24 cellular contexts compared by ENCODE assay signal in genomic region chr6:168928012-168928411, GRCh38.
DNase-seq lines count a peak whose midpoint lies in the region; ATAC-seq, FAIRE-seq and TF ChIP-seq lines count a peak whose summit lies in the region.
"Had no signal": no experiment of that assay in that cellular context is flagged by ENCODE, and none has a peak within 500 bp of the region (broad histone marks: within the 10 kb centered on the region; RNA-seq: fewer than 3 reads in every experiment).

No MANE protein-coding gene starts in this region.

- no peak overlapping the region for H4K5ac ChIP-seq in H1 (ENCODE audit: insufficient read length, low read depth, low read length)

- ATAC-seq in thoracic aorta (ENCODE audit: insufficient number of reproducible peaks, low FRiP score, low read depth) (no peak), HG03025 (IDR thresholded peaks at IDR 0.05; ENCODE audit: low FRiP score, unreplicated experiment) (no peak)

- no peak overlapping the region for H2AFZ ChIP-seq in H1 (ENCODE audit: low read length)

- H3K4me2 ChIP-seq in H1 (ENCODE audit: insufficient read depth in 1 of 2, low read depth in 2 of 2, low read length in 2 of 2), result no peak overlapping the region
- H3K4me2 ChIP-seq: BLaER1 had no signal

- H3K18ac ChIP-seq in H1 (ENCODE audit: extremely low read depth, low read length), result no peak overlapping the region

- H3K4ac ChIP-seq in H1 (replicated peaks; ENCODE audit: insufficient read length, low read depth, low read length), result no peak overlapping the region

- no peak for TF ChIP-seq POLR2A in H1 (IDR thresholded peaks at IDR 0.05; ENCODE audit: control extremely low read depth in 1 of 2, low read depth in 2 of 2, low read length in 2 of 2)

- H2BK15ac ChIP-seq in H1 (ENCODE audit: low read length), result no peak overlapping the region

- H3K36me3 ChIP-seq in colonic mucosa (no peaks in the 10 kb centered on the region), H1 (ENCODE audit: control insufficient read depth in 2 of 4, insufficient read depth in 4 of 4, low read length in 3 of 4) (no peaks in the 10 kb centered on the region; a peak in 1 of 8 replicates), thoracic aorta (no peaks in the 10 kb centered on the region)
- H3K36me3 ChIP-seq: BE2C, BLaER1 had no signal

- CTCF ChIA-PET in H1 (lab: Charles Lee; ENCODE audit: partially characterized antibody), result interaction anchor here (1.4 kb wide), 1 partner anchor 16 kb away, joined by 4 read pairs; no protein-coding TSS in a partner anchor

- H3K79me2 ChIP-seq in H1 (ENCODE audit: control insufficient read depth in 1 of 2, insufficient read depth in 2 of 2, low read length in 2 of 2), result no peaks in the 10 kb centered on the region

- DNase-seq in colonic mucosa (peak; percentile 3), H1 (ENCODE audit: low read depth in 1 of 2, low spot score in 2 of 2) (no peak), osteocyte (ENCODE audit: extremely low spot score, unreplicated experiment) (peak; percentile 67), thoracic aorta (ENCODE audit: low spot score) (no peak), caudate nucleus (lab: John Stamatoyannopoulos, UW) (no peak), GM13977 (ENCODE audit: low spot score) (no peak), DMS 273 treated with DMSO at 0.1 percent for 48 hours (lab: John Stamatoyannopoulos, UW) (no peak)
- DNase-seq: 8988T; ACHN; BE2C; C1 segment of cervical spinal cord; CD4-positive, alpha-beta memory T cell; CD4-positive, CD25-positive, alpha-beta regulatory T cell; CD8-positive, alpha-beta memory T cell; COR-L47; DMS79 treated with DMSO at 0.1 percent for 48 hours; GF-D8 had no signal

- TF ChIP-seq CTCF in colonic mucosa (IDR thresholded peaks at IDR 0.05), result no peak
- no peak for TF ChIP-seq CTCF in H1 (IDR thresholded peaks at IDR 0.05; ENCODE audit: control extremely low read depth in 1 of 3, insufficient read depth in 1 of 3, low read depth in 1 of 3, low read length in 3 of 3)
- TF ChIP-seq CTCF in osteocyte (IDR thresholded peaks at IDR 0.05), result no peak
- no peak for TF ChIP-seq CTCF in thoracic aorta (IDR thresholded peaks at IDR 0.05)
- no peak for TF ChIP-seq CTCF in GM13977 (IDR thresholded peaks at IDR 0.05; ENCODE audit: extremely low read depth, insufficient read depth, missing control alignments)

- H3K4me3 ChIP-seq in colonic mucosa (no peak overlapping the region), H1 (ENCODE audit: extremely low read depth in 1 of 4, insufficient read depth in 2 of 4, low read depth in 3 of 4, low read length in 4 of 4) (no peak overlapping the region), thoracic aorta (peak overlapping the region; percentile 50)
- H3K4me3 ChIP-seq: BLaER1 had no signal

- POLR2A ChIA-PET in H1 (lab: Charles Lee; ENCODE audit: partially characterized antibody), result no interaction called here

- H4K20me1 ChIP-seq in H1 (replicated peaks in 1 of 2; ENCODE audit: control insufficient read depth in 1 of 2, insufficient read depth in 2 of 2, low read length in 2 of 2), result peaks cover 0 to 3% of the 10 kb centered on the region in 2 experiments
- H4K20me1 ChIP-seq: BLaER1 had no signal

- H4K8ac ChIP-seq in H1 (ENCODE audit: extremely low read depth, insufficient read depth, low read length), result no peak overlapping the region

- H4K91ac ChIP-seq in H1 (replicated peaks; ENCODE audit: insufficient read length, low read length), result no peak overlapping the region

- H3K27me3 ChIP-seq in colonic mucosa (no peaks in the 10 kb centered on the region), H1 (replicated peaks in 1 of 4; ENCODE audit: control insufficient read depth in 3 of 4, extremely low read depth in 1 of 4, insufficient read depth in 3 of 4, low read length in 3 of 4) (no peaks in the 10 kb centered on the region), thoracic aorta (replicated peaks; ENCODE audit: insufficient read depth) (no peaks in the 10 kb centered on the region)
- H3K27me3 ChIP-seq: BE2C, BLaER1 had no signal

- no peak overlapping the region for H2AK5ac ChIP-seq in H1 (ENCODE audit: low read depth, low read length)

- no peaks in the 10 kb centered on the region for H3K23me2 ChIP-seq in H1 (ENCODE audit: low read depth, low read length)

- H3K27ac Mint-ChIP-seq in osteocyte (ENCODE audit: unreplicated experiment), result no peak overlapping the region
- H3K27ac Mint-ChIP-seq: CD14-positive monocyte; CD4-positive, alpha-beta memory T cell; CD4-positive, CD25-positive, alpha-beta regulatory T cell had no signal

- H3K9me3 ChIP-seq in colonic mucosa, result no peaks in the 10 kb centered on the region
- H3K9me3 ChIP-seq in H1 (ENCODE audit: insufficient read depth in 2 of 2, low read depth in 1 of 2, low read length in 1 of 2), result peaks cover 16 to 30% of the 10 kb centered on the region in 2 experiments; a peak in 3 of 4 replicates
- H3K9me3 ChIP-seq in thoracic aorta, result no peaks in the 10 kb centered on the region
- H3K9me3 ChIP-seq: BE2C had no signal

- no peak overlapping the region for H3K14ac ChIP-seq in H1 (ENCODE audit: insufficient read length)

- no peak overlapping the region for H3K23ac ChIP-seq in H1 (ENCODE audit: insufficient read length)

- H3K56ac ChIP-seq in H1 (replicated peaks; ENCODE audit: insufficient read length, low read depth, low read length), result no peak overlapping the region

- no peaks in the 10 kb centered on the region for H3K4me1 ChIP-seq in colonic mucosa
- peaks cover 2 to 9% (median 5%) of the 10 kb centered on the region in 4 experiments; a peak in 5 of 7 replicates for H3K4me1 ChIP-seq in H1 (replicated peaks in 1 of 4; ENCODE audit: control insufficient read depth in 3 of 4, insufficient read depth in 4 of 4, low read length in 3 of 4)
- peaks cover 0 to 12% of the 10 kb centered on the region in 2 donors for H3K4me1 ChIP-seq in thoracic aorta (ENCODE audit: control insufficient read depth in 1 of 2, low read depth in 2 of 2)
- H3K4me1 ChIP-seq: BE2C, BLaER1 had no signal

- H3K27ac ChIP-seq in colonic mucosa, result no peak overlapping the region
- H3K27ac ChIP-seq in H1 (ENCODE audit: low read depth, low read length), result no peak overlapping the region
- peak overlapping the region in 1 of 2 donors; percentile 53 for H3K27ac ChIP-seq in thoracic aorta
- no peak overlapping the region for H3K27ac ChIP-seq in caudate nucleus (ENCODE audit: low read depth, low read length)
- H3K27ac ChIP-seq: BLaER1 had no signal

- peaks cover 12% of the 10 kb centered on the region for H3K9me3 Mint-ChIP-seq in osteocyte (ENCODE audit: unreplicated experiment)
- H3K9me3 Mint-ChIP-seq: CD8-positive, alpha-beta memory T cell had no signal

- TF ChIP-seq EP300 in H1 (IDR thresholded peaks at IDR 0.05; ENCODE audit: borderline replicate concordance in 1 of 2, low read depth in 2 of 2, low read length in 2 of 2), result no peak

- H3K79me1 ChIP-seq in H1 (ENCODE audit: low read depth, low read length), result no peaks in the 10 kb centered on the region

- H2BK12ac ChIP-seq in H1 (ENCODE audit: low read depth, low read length), result no peak overlapping the region

- H2BK20ac ChIP-seq in H1 (ENCODE audit: low read length), result 0 out of 2 replicates have a peak overlapping the region, but pooled peaks have one; percentile 6

- TF ChIP-seq RAD21 in H1 (IDR thresholded peaks at IDR 0.05 in 1 of 2, conservative IDR thresholded peaks at IDR 0.05 in 1 of 2; ENCODE audit: low read depth in 2 of 2, low read length in 2 of 2), result no peak

- no peak overlapping the region for H2BK5ac ChIP-seq in H1 (ENCODE audit: low read depth, low read length)

- intact Hi-C loops in colonic mucosa (cut with DNase I), result no loop called here

- no peak overlapping the region for H3K4me3 Mint-ChIP-seq in osteocyte (ENCODE audit: unreplicated experiment)
- H3K4me3 Mint-ChIP-seq: CD14-positive monocyte; CD4-positive, alpha-beta memory T cell; CD4-positive, CD25-positive, alpha-beta regulatory T cell; CD8-positive, alpha-beta memory T cell had no signal

- no peak for FAIRE-seq in H1 (lab: Jason Lieb, UNC)
- FAIRE-seq: A204.1, G401.6, GM12891, GM18507 had no signal

- H3K27me3 Mint-ChIP-seq in osteocyte (ENCODE audit: unreplicated experiment), result peaks cover 17% of the 10 kb centered on the region

- no peak overlapping the region for H3K9ac ChIP-seq in colonic mucosa (ENCODE audit: low read depth in 2 of 2, low read length in 2 of 2)
- H3K9ac ChIP-seq in H1 (replicated peaks in 1 of 4; ENCODE audit: extremely low read depth in 1 of 4, low read depth in 3 of 4, low read length in 3 of 4), result no peak overlapping the region
- H3K9ac ChIP-seq: BLaER1 had no signal

- H2BK120ac ChIP-seq in H1 (replicated peaks; ENCODE audit: low read depth, low read length), result no peak overlapping the region

- H3K36me3 Mint-ChIP-seq in osteocyte (ENCODE audit: unreplicated experiment), result no peaks in the 10 kb centered on the region
- H3K36me3 Mint-ChIP-seq: CD14-positive monocyte; CD4-positive, alpha-beta memory T cell; CD4-positive, CD25-positive, alpha-beta regulatory T cell had no signal

- 94% methylated on average over 10 of the region's 10 CpGs; no CpG with 5 or more reads in 1 of the 2 experiments for WGBS in H1 (ENCODE audit: extremely low coverage in 1 of 2, insufficient coverage in 1 of 2, insufficient read length in 1 of 2, insufficient replicate concordance in 2 of 2, low coverage in 1 of 2, low lambda C conversion rate in 2 of 2, missing lambda C conversion rate in 1 of 2), 2 experiments

- in situ Hi-C loops in GM13977 (cut with MboI; ENCODE audit: low pct_unique_long_range_greater_than_20kb, low sequenced_read_pairs, unreplicated experiment), result no loop called here

- no peaks in the 10 kb centered on the region for H3K4me1 Mint-ChIP-seq in osteocyte (ENCODE audit: unreplicated experiment)
- H3K4me1 Mint-ChIP-seq: CD14-positive monocyte; CD4-positive, alpha-beta memory T cell; CD4-positive, CD25-positive, alpha-beta regulatory T cell; CD8-positive, alpha-beta memory T cell had no signal

TF ChIP-seq in H1, 55 proteins besides CTCF, POLR2A, EP300 and RAD21 (continues in another document):
- TF ChIP-seq CBX8 (IDR thresholded peaks at IDR 0.05; ENCODE audit: borderline replicate concordance, low read depth, low read length) (no peak), SIX5 (IDR thresholded peaks at IDR 0.05; ENCODE audit: low read depth, low read length) (no peak), NRF1 (IDR thresholded peaks at IDR 0.05; ENCODE audit: low read depth, low read length) (no peak), ASH2L (IDR thresholded peaks at IDR 0.05; ENCODE audit: low read length) (no peak), CREB1 (IDR thresholded peaks at IDR 0.05) (no peak), TEAD4 (IDR thresholded peaks at IDR 0.05; ENCODE audit: low read depth, low read length) (no peak), USF2 (IDR thresholded peaks at IDR 0.05; ENCODE audit: low read length) (no peak), CHD1 (IDR thresholded peaks at IDR 0.05; ENCODE audit: low read depth, low read length) (no peak), GTF2F1 (IDR thresholded peaks at IDR 0.05; ENCODE audit: borderline replicate concordance, low read depth, low read length) (no peak)

Comparison
In these comparisons a context has a peak if more than half of its experiments do, and no peak if none do; other contexts are left out.
1. DNase-seq: peak in colonic mucosa (single experiment) and osteocyte (single experiment); none in H1 (0 of 2), thoracic aorta (single experiment), caudate nucleus (0 of 61), GM13977 (single experiment) and DMS 273 treated with DMSO at 0.1 percent for 48 hours (single experiment).